Comparison of ENCODE assay signal across 8 cellular contexts in the genomic region with DNA sequence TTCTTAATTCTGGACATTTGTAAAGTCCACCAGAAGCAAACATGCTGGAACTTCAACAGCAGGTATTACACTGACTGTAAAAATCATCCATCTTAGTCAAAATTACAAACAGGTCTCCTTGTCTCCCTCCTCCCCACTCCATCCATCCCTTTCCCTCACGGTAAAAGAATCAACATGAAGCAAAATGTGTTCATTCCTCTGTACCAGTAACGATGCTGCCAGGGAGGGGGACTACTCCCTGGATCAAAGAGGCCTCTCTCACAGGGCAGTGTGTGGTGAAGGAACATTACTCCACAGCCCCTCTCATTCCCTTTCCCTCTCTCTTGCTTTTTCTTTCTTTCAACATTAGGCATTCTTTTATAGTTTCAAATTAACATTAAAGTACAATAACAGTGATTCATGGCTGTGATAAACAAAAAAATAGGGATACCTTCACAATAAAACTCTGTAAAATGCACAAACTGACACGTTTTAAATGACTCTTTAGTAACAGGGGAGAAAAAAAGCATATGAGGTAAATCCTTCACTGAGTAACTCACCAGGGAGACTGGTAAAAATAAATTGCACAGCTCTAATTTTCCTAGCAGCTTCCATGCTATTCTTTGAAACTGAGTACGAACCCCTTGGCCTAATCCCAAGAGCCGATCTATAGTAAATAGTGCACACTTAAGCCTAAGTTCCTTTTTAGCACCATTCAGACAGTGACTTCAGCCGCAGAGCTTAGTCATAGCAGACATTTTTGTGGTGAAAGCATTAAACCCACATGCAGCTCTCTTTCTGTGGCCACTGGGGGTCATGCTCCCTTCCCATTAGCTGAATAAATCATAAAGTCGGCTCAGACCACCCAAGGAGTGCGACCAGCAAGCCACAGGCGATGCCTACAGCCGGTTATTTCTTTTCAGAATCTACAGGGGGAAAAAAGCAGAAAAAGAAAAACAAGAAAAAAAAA.
DNase-seq lines count a peak whose midpoint lies in the region; ATAC-seq and TF ChIP-seq lines count a peak whose summit lies in the region.

No MANE protein-coding gene starts in this region.

- no peak overlapping the region for H3K4me3 ChIP-seq in foreskin fibroblast (ENCODE audit: low read depth in 1 of 2, low read length in 2 of 2)

- peak; percentile 27 for DNase-seq in GM10248 (ENCODE audit: extremely low spot score)
- DNase-seq in SKM-1 (lab: John Stamatoyannopoulos, UW; ENCODE audit: unreplicated experiment), result peak; percentile 33
- peak; percentile 79 to 86 for DNase-seq in foreskin fibroblast
- peak; percentile 33 for DNase-seq in superior temporal gyrus (ENCODE audit: extremely low spot score)
- no peak for DNase-seq in NCI-H1105 (lab: John Stamatoyannopoulos, UW)
- no peak for DNase-seq in activated effector memory CD4-positive, alpha-beta T cell treated with anti-CD3 and anti-CD28 coated beads, Interleukin-2, amount 50 U/mL, for 16 hours

- ATAC-seq in GM21381 (IDR thresholded peaks at IDR 0.05; ENCODE audit: unreplicated experiment) (peak; percentile 93), HG03460 (IDR thresholded peaks at IDR 0.05; ENCODE audit: unreplicated experiment) (peak; percentile 97)

- TF ChIP-seq CTCF in GM10248 (IDR thresholded peaks at IDR 0.05; ENCODE audit: control extremely low read depth, extremely low read depth, low read depth, missing control alignments) (peak; percentile 36), foreskin fibroblast (IDR thresholded peaks at IDR 0.05; ENCODE audit: low read depth, low read length) (no peak)

- POLR2A ChIA-PET in GM10248 (lab: Yijun Ruan, JAX), result no interaction called here

- CTCF ChIA-PET in GM10248 (lab: Yijun Ruan, JAX), result interaction anchor here (1.5 to 1.9 kb wide), 2 partner anchors 11 to 22 kb away, joined by 3 to 5 read pairs; no protein-coding TSS in a partner anchor

Comparison
In these comparisons a context has a peak if more than half of its experiments do, and no peak if none do; other contexts are left out.
1. DNase-seq: peak in GM10248 (single experiment), SKM-1 (single experiment), foreskin fibroblast (2 of 2) and superior temporal gyrus (single experiment); none in NCI-H1105 (single experiment) and activated effector memory CD4-positive, alpha-beta T cell treated with anti-CD3 and anti-CD28 coated beads, Interleukin-2, amount 50 U/mL, for 16 hours (single experiment).